ENCODE assay signal across 16 cellular contexts in the genomic region with DNA sequence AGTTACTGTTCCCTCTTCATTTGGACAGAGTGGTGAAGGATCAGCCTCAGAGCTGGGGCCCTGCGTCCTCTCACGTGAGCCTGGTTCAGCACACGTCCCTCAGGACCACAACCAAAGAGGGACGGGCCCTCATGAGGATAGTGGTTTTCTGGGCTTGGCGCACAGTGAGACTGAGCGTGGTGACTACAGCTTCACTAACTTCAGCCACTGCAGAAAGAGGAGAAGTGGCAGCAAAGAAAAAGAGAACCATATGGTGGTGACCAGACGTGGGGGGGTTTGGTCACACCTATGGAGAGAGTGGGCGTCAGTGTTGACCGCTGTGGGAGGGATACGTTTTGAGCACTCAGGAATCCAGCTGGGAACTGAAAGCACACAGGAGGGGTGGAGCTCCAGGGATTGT. TPM values are rescaled to one million over a fixed set of nuclear protein-coding genes. Genes with fewer than 3 reads are reported as not detected.
A peak's percentile ranks its signal among the peaks of the same experiment; 100 is the strongest.
DNase-seq lines count a peak whose midpoint lies in the region; ATAC-seq lines count a peak whose summit lies in the region.
"Had no signal": no experiment of that assay in that cellular context is flagged by ENCODE, and none has a peak within 500 bp of the region (broad histone marks: within the 10 kb centered on the region; RNA-seq: fewer than 3 reads in every experiment).

No MANE protein-coding gene starts in this region.

- H3K4me3 ChIP-seq in naive thymus-derived CD4-positive, alpha-beta T cell (ENCODE audit: low read length): no peak overlapping the region
- no peak overlapping the region for H3K4me3 ChIP-seq in SJCRH30

- peak overlapping the region in 1 of 10 donors; percentile 29 for H3K4me3 Mint-ChIP-seq in naive thymus-derived CD4-positive, alpha-beta T cell
- H3K4me3 Mint-ChIP-seq: brain; CD8-positive, alpha-beta T cell had no signal

- H3K4me1 ChIP-seq in naive thymus-derived CD4-positive, alpha-beta T cell (ENCODE audit: control insufficient read depth in 2 of 2, insufficient read depth in 2 of 2, low read length in 2 of 2): peaks cover 39 to 44% of the 10 kb centered on the region in 2 donors
- H3K4me1 ChIP-seq in SJCRH30: no peaks in the 10 kb centered on the region; the same call in 1 of the 2 replicates

- DNase-seq in naive thymus-derived CD4-positive, alpha-beta T cell: no peak
- no peak for DNase-seq in SJCRH30
- no peak for DNase-seq in hepatic stellate cell (ENCODE audit: low spot score)
- DNase-seq in KG1 (lab: John Stamatoyannopoulos, UW): no peak
- DNase-seq in NCI-H446 (lab: John Stamatoyannopoulos, UW): no peak
- DNase-seq: activated T-cell treated with anti-CD3 and anti-CD28 coated beads, Interleukin-2, amount 50 U/mL, for 1 hour; CD8-positive, alpha-beta T cell; effector CD8-positive, alpha-beta T cell; NCI-H1048; NCI-H69; stimulated activated CD8-positive, alpha-beta memory T cell treated with anti-CD3 and anti-CD28 coated beads, Interleukin-4, amount 100 ng/mL, for 48 hours had no signal

- peaks cover 0 to 3% (median 0%) of the 10 kb centered on the region in 11 donors for H3K9me3 Mint-ChIP-seq in naive thymus-derived CD4-positive, alpha-beta T cell
- H3K9me3 Mint-ChIP-seq: CD8-positive, alpha-beta T cell had no signal

- ATAC-seq in GM18858 (IDR thresholded peaks at IDR 0.05; ENCODE audit: unreplicated experiment) (peak; percentile 35), GM21717 (IDR thresholded peaks at IDR 0.05; ENCODE audit: unreplicated experiment) (peak; percentile 45), HG03139 (IDR thresholded peaks at IDR 0.05; ENCODE audit: unreplicated experiment) (peak; percentile 41)
- ATAC-seq in naive thymus-derived CD4-positive, alpha-beta T cell: no peak
- ATAC-seq: CD8-positive, alpha-beta T cell; Right ventricle myocardium inferior had no signal

- H3K27me3 Mint-ChIP-seq in naive thymus-derived CD4-positive, alpha-beta T cell: no peaks in the 10 kb centered on the region

- POLR2A ChIA-PET in naive thymus-derived CD4-positive, alpha-beta T cell (lab: Charles Lee): interaction anchor here (0.7 to 9.8 kb wide), 2 partner anchors 21 to 29 kb away, joined by 3 to 63 read pairs; a partner anchor contains a TSS

- CTCF ChIA-PET in naive thymus-derived CD4-positive, alpha-beta T cell (lab: Charles Lee): interaction anchor here (0.6 kb wide), 1 partner anchor 124 kb away, joined by 3 read pairs; no protein-coding TSS in a partner anchor

- peaks cover 0 to 20% (median 0%) of the 10 kb centered on the region in 5 donors for H3K36me3 Mint-ChIP-seq in naive thymus-derived CD4-positive, alpha-beta T cell
- H3K36me3 Mint-ChIP-seq: brain had no signal

- intact Hi-C loops in naive thymus-derived CD4-positive, alpha-beta T cell (cut with micrococcal nuclease): loop anchor here (5.0 to 10.0 kb wide), 2 partner anchors 511 to 969 kb away; a partner anchor contains a TSS

- H3K27me3 ChIP-seq in naive thymus-derived CD4-positive, alpha-beta T cell (ENCODE audit: control insufficient read depth in 2 of 2, insufficient read depth in 2 of 2, low read length in 2 of 2): no peaks in the 10 kb centered on the region
- H3K27me3 ChIP-seq in SJCRH30: no peaks in the 10 kb centered on the region

- no peak overlapping the region for H3K27ac ChIP-seq in naive thymus-derived CD4-positive, alpha-beta T cell (ENCODE audit: low read depth, low read length)
- H3K27ac ChIP-seq in SJCRH30: no peak overlapping the region

- H3K27ac Mint-ChIP-seq in naive thymus-derived CD4-positive, alpha-beta T cell: peak overlapping the region in 6 of 9 donors; percentile 13 to 84 (median 58)
- H3K27ac Mint-ChIP-seq: brain; CD8-positive, alpha-beta T cell had no signal

- no peaks in the 10 kb centered on the region for H3K36me3 ChIP-seq in naive thymus-derived CD4-positive, alpha-beta T cell (ENCODE audit: control insufficient read depth in 2 of 3, insufficient read depth in 3 of 3, low read length in 3 of 3)
- H3K36me3 ChIP-seq in SJCRH30: no peaks in the 10 kb centered on the region

- H3K9me3 ChIP-seq in naive thymus-derived CD4-positive, alpha-beta T cell (ENCODE audit: control insufficient read depth in 2 of 3, low read length in 3 of 3): no peaks in the 10 kb centered on the region
- H3K9me3 ChIP-seq in SJCRH30 (replicated peaks): no peaks in the 10 kb centered on the region

- peaks cover 36 to 93% (median 79%) of the 10 kb centered on the region in 7 donors for H3K4me1 Mint-ChIP-seq in naive thymus-derived CD4-positive, alpha-beta T cell
- H3K4me1 Mint-ChIP-seq: brain had no signal

RNA-seq across cellular contexts. Expression of a gene that starts 21.8 kb away (rescaled TPM):
- total RNA-seq in naive thymus-derived CD4-positive, alpha-beta T cell: 1 to 10 TPM in 2 of 5 experiments, under 1 TPM in 3; 0.57 to 1.8 (median 0.90) TPM
- polyA plus RNA-seq in naive thymus-derived CD4-positive, alpha-beta T cell: under 1 TPM; 0.30 to 0.62 TPM
- total RNA-seq in SJCRH30 (2014; rRNA removed; shearing (Covaris generic)): 0.16 TPM in 1 of 2 replicates, not detected in the other
- total RNA-seq: Right ventricle myocardium inferior had no signal
